Comparison of ENCODE assay signal across 8 cellular contexts in genomic region chr15:72229076-72229946, GRCh38. TPM values are rescaled to one million over a fixed set of nuclear protein-coding genes. Genes with fewer than 3 reads are reported as not detected.
A peak's percentile ranks its signal among the peaks of the same experiment; 100 is the strongest.
DNase-seq lines count a peak whose midpoint lies in the region; ATAC-seq and TF ChIP-seq lines count a peak whose summit lies in the region.

No MANE protein-coding gene starts in this region.

- no peaks in the 10 kb centered on the region for H3K9me3 ChIP-seq in Loucy (ENCODE audit: insufficient read depth, low read depth, low read length)
- no peaks in the 10 kb centered on the region for H3K9me3 ChIP-seq in gastroesophageal sphincter
- H3K9me3 ChIP-seq in sigmoid colon, result no peaks in the 10 kb centered on the region

- H3K4me1 ChIP-seq in Loucy (ENCODE audit: insufficient read depth, low read length, poor library complexity, severe bottlenecking), result peaks cover 50% of the 10 kb centered on the region
- peaks cover 11 to 64% (median 27%) of the 10 kb centered on the region in 3 donors for H3K4me1 ChIP-seq in gastroesophageal sphincter
- peaks cover 0 to 54% (median 46%) of the 10 kb centered on the region in 4 donors for H3K4me1 ChIP-seq in sigmoid colon

- peak overlapping the region; percentile 99 for H3K9ac ChIP-seq in Loucy (ENCODE audit: low read depth, low read length, poor library complexity, severe bottlenecking)

- no peak overlapping the region for H2AFZ ChIP-seq in Loucy (ENCODE audit: low read length)

- no peaks in the 10 kb centered on the region for H3K27me3 Mint-ChIP-seq in Calu3 (ENCODE audit: unreplicated experiment)

- H3F3A ChIP-seq in Loucy (ENCODE audit: low read depth), result peaks cover 20% of the 10 kb centered on the region

- no peaks in the 10 kb centered on the region for H3K9me2 ChIP-seq in Loucy (replicated peaks; ENCODE audit: low read depth, low read length)

- TF ChIP-seq POLR2A in gastroesophageal sphincter (IDR thresholded peaks at IDR 0.05) (no peak), sigmoid colon (IDR thresholded peaks at IDR 0.05) (no peak), erythroblast (IDR thresholded peaks at IDR 0.05; ENCODE audit: low read length) (no peak)

- peak overlapping the region; percentile 90 for H3K27ac Mint-ChIP-seq in Calu3 (ENCODE audit: unreplicated experiment)

- H3K36me3 ChIP-seq in Loucy (ENCODE audit: insufficient read depth, low read length) (peaks cover 12% of the 10 kb centered on the region; the same call in 1 of the 2 replicates), gastroesophageal sphincter (no peaks in the 10 kb centered on the region), sigmoid colon (no peaks in the 10 kb centered on the region)

- H3K27ac ChIP-seq in gastroesophageal sphincter (peak overlapping the region; percentile 92 to 98 (median 97)), sigmoid colon (peak overlapping the region; percentile 92 to 99 (median 96))

- peaks cover 81% of the 10 kb centered on the region for H3K36me3 Mint-ChIP-seq in Calu3 (ENCODE audit: insufficient read depth, unreplicated experiment)

- peaks cover 54% of the 10 kb centered on the region for H3K4me1 Mint-ChIP-seq in Calu3 (ENCODE audit: low read depth, unreplicated experiment)

- WGBS in gastroesophageal sphincter (ENCODE audit: low coverage in 1 of 2), 2 donors, result 5 to 11% methylated on average over 8 to 10 of the region's 25 CpGs
- WGBS in sigmoid colon, 2 donors, result 12 to 13% methylated on average over 25 of the region's 25 CpGs

- H3K27me3 ChIP-seq in Loucy (ENCODE audit: insufficient read depth, low read length, poor library complexity, severe bottlenecking), result peaks cover 10% of the 10 kb centered on the region
- no peaks in the 10 kb centered on the region for H3K27me3 ChIP-seq in gastroesophageal sphincter
- no peaks in the 10 kb centered on the region for H3K27me3 ChIP-seq in sigmoid colon

- peaks cover 73% of the 10 kb centered on the region for H3K79me2 ChIP-seq in Loucy (ENCODE audit: insufficient read depth, low read length)

- peaks cover 64% of the 10 kb centered on the region for H4K20me1 ChIP-seq in Loucy (ENCODE audit: insufficient read depth, low read length, poor library complexity, severe bottlenecking)

- no peak for TF ChIP-seq CTCF in Calu3 (IDR thresholded peaks at IDR 0.05; ENCODE audit: unreplicated experiment)
- no peak for TF ChIP-seq CTCF in Loucy (conservative IDR thresholded peaks at IDR 0.05; ENCODE audit: low read length)
- TF ChIP-seq CTCF in gastroesophageal sphincter (IDR thresholded peaks at IDR 0.05), result no peak
- TF ChIP-seq CTCF in sigmoid colon (IDR thresholded peaks at IDR 0.05), result no peak

- peak overlapping the region; percentile 91 for H3K4me3 Mint-ChIP-seq in Calu3 (ENCODE audit: low read depth, unreplicated experiment)

- TF ChIP-seq EP300 in gastroesophageal sphincter (IDR thresholded peaks at IDR 0.05), result no peak
- TF ChIP-seq EP300 in sigmoid colon (IDR thresholded peaks at IDR 0.05), result no peak

- no TSS peak for BruUV-seq in Calu3 (replicated peaks; lab: Mats Ljungman, UMichigan)

- no peak for ATAC-seq in gastroesophageal sphincter
- ATAC-seq in HG03571 (IDR thresholded peaks at IDR 0.05; ENCODE audit: unreplicated experiment), result no peak

- intact Hi-C loops in Calu3 (cut with micrococcal nuclease; ENCODE audit: unreplicated experiment), result loop anchor here (5.0 kb wide), 1 partner anchor 43 kb away; the partner anchor contains the start of gene PARP6
- intact Hi-C loops in sigmoid colon (cut with DNase I), result no loop called here

- no peaks in the 10 kb centered on the region for H3K9me3 Mint-ChIP-seq in Calu3 (ENCODE audit: low read depth, unreplicated experiment)

- peak overlapping the region; percentile 83 for H3K4me2 ChIP-seq in Loucy (ENCODE audit: low read depth, low read length, poor library complexity, severe bottlenecking)

- DNase-seq in Calu3 (no peak), sigmoid colon (peak; percentile 65), NCI-H2196 (lab: John Stamatoyannopoulos, UW; ENCODE audit: unreplicated experiment) (no peak), erythroblast (lab: John Stamatoyannopoulos, UW) (no peak)
- DNase-seq in activated T-cell treated with anti-CD3 and anti-CD28 coated beads, Interleukin-2, amount 50 U/mL, for 48 hours, result peak; percentile 65 to 68

- CTCF ChIA-PET in Calu3 (lab: Charles Lee), result interaction anchor here (0.6 to 1.1 kb wide), 2 partner anchors 10 to 71 kb away, joined by 4 to 5 read pairs; no protein-coding TSS in a partner anchor

- H3K4me3 ChIP-seq in Loucy (ENCODE audit: low read length, poor library complexity, severe bottlenecking) (peak overlapping the region; percentile 95), gastroesophageal sphincter (peak overlapping the region; percentile 89 to 90), sigmoid colon (peak overlapping the region; percentile 47 to 90 (median 68))

RNA-seq across cellular contexts. Expression of gene PKM, which starts 1.7 kb away (rescaled TPM):
- total RNA-seq in Calu3 (2022) (1,874 and 1,922 TPM in 2 replicates), gastroesophageal sphincter (100 to 1,000 TPM; 343 to 646 (median 543) TPM), sigmoid colon (100 to 1,000 TPM; 135 to 213 (median 200) TPM)
- polyA plus RNA-seq in sigmoid colon, result 100 to 1,000 TPM; 174 to 582 (median 254) TPM

RNA-seq across cellular contexts. Expression of gene GRAMD2A, which starts 31.7 kb away (rescaled TPM):
- total RNA-seq in Calu3 (2022), result 0.95 and 2.2 TPM in 2 replicates
- under 1 TPM in 2 of 4 donors, not detected in 2; 0.39 to 0.64 TPM for total RNA-seq in gastroesophageal sphincter
- total RNA-seq in sigmoid colon, result 1 to 10 TPM in 1 of 4 donors, under 1 TPM in 3; 0.16 to 2.6 (median 0.50) TPM
- polyA plus RNA-seq in sigmoid colon, result 1 to 10 TPM in 2 of 3 donors, not detected in 1; 2.5 to 4.3 TPM

RNA-seq across cellular contexts. Expression of gene PARP6, which starts 43.0 kb away (rescaled TPM):
- 110 and 125 TPM in 2 replicates for total RNA-seq in Calu3 (2022)
- total RNA-seq in gastroesophageal sphincter, result 10 to 100 TPM; 38.2 to 98.7 (median 71.4) TPM
- total RNA-seq in sigmoid colon, result 100 to 1,000 TPM in 1 of 4 donors, 10 to 100 TPM in 3; 41.5 to 103 (median 60.0) TPM
- polyA plus RNA-seq in sigmoid colon, result 10 to 100 TPM; 12.5 to 29.4 (median 27.2) TPM

Comparison
In these comparisons a context has a peak if more than half of its experiments do, and no peak if none do; other contexts are left out.
1. DNase-seq: peak in activated T-cell treated with anti-CD3 and anti-CD28 coated beads, Interleukin-2, amount 50 U/mL, for 48 hours (2 of 2) and sigmoid colon (single experiment); none in Calu3 (single experiment), NCI-H2196 (single experiment) and erythroblast (0 of 2).
2. Peak in every context shown above with its lines, with median percentiles within 50 percentile points of each other: H3K4me3 ChIP-seq.